Comparison of ENCODE assay signal across 29 cellular contexts in genomic region chr3:8254489-8254888, GRCh38.
"Had no signal": no experiment of that assay in that cellular context is flagged by ENCODE, and none has a peak within 500 bp of the region (broad histone marks: within the 10 kb centered on the region; RNA-seq: fewer than 3 reads in every experiment).

No MANE protein-coding gene starts in this region.

- H3K27ac ChIP-seq: brain microvascular endothelial cell, gastrocnemius medialis, hepatocyte, parathyroid adenoma, psoas muscle, right atrium auricular region, stomach, thyroid gland had no signal

- H3K4me1 ChIP-seq: parathyroid adenoma, right atrium auricular region, stomach, thyroid gland had no signal

- H3K9me3 ChIP-seq: gastrocnemius medialis, right atrium auricular region, thyroid gland had no signal

- H3K4me3 ChIP-seq: gastrocnemius medialis, hepatocyte, psoas muscle, right atrium auricular region, smooth muscle cell, stomach, thyroid gland had no signal

- DNase-seq: activated CD4-positive, alpha-beta T cell treated with anti-CD3 and anti-CD28 coated beads for 1 hour; activated CD4-positive, alpha-beta T cell treated with anti-CD3 and anti-CD28 coated beads, Interleukin-2, amount 50 U/mL, for 1 hour; activated CD8-positive, alpha-beta T cell treated with anti-CD3 and anti-CD28 coated beads for 36 hours; activated gamma-delta T cell treated with Interleukin-2 at 50 U/mL for 16 hours; activated naive CD4-positive, alpha-beta T cell treated with anti-CD3 and anti-CD28 coated beads, Interleukin-2, amount 50 U/mL, for 16 hours; activated T-cell treated with anti-CD3 and anti-CD28 coated beads, Interleukin-2, amount 50 U/mL, for 4 hours; amniotic stem cell; brain microvascular endothelial cell; central memory CD4-positive, alpha-beta T cell; endodermal cell; gastrocnemius medialis; kidney; midbrain; naive thymus-derived CD4-positive, alpha-beta T cell; occipital lobe; psoas muscle; stimulated activated CD4-positive, alpha-beta T cell treated with anti-CD3 and anti-CD28 coated beads, Interleukin-1b, Interleukin-23, amount 100 ng/mL, for 48 hours; stimulated activated CD4-positive, alpha-beta T cell treated with anti-CD3 and anti-CD28 coated beads, Interleukin-4, amount 100 ng/mL, for 4 hours; stimulated activated CD8-positive, alpha-beta memory T cell treated with anti-CD3 and anti-CD28 coated beads, Interleukin-4, amount 100 ng/mL, for 48 hours; stomach; T-helper 17 cell; T1000; thyroid gland had no signal

- H3K36me3 ChIP-seq: brain microvascular endothelial cell, gastrocnemius medialis, right atrium auricular region, stomach, thyroid gland had no signal

- H3K27me3 ChIP-seq: brain microvascular endothelial cell, gastrocnemius medialis, hepatocyte, right atrium auricular region, stomach, thyroid gland had no signal

- ATAC-seq: activated CD8-positive, alpha-beta T cell treated with anti-CD3 and anti-CD28 coated beads for 36 hours; activated T-cell treated with anti-CD3 and anti-CD28 coated beads, Interleukin-2, amount 50 U/mL, for 4 hours; activated T-helper 17 cell treated with anti-CD3 and anti-CD28 coated beads, Interleukin-2, amount 50 U/mL, for 72 hours; gastrocnemius medialis; naive thymus-derived CD4-positive, alpha-beta T cell; psoas muscle; stimulated activated memory B cell treated with anti-CD40 and anti-IgM and Interleukin-4, amounts not matched to agents 10 μg/mL and 1 μg/mL and 100 μg/mL, for 72 hours; T-helper 17 cell had no signal
